ENCODE assay signal across 8 cellular contexts in the genomic region with DNA sequence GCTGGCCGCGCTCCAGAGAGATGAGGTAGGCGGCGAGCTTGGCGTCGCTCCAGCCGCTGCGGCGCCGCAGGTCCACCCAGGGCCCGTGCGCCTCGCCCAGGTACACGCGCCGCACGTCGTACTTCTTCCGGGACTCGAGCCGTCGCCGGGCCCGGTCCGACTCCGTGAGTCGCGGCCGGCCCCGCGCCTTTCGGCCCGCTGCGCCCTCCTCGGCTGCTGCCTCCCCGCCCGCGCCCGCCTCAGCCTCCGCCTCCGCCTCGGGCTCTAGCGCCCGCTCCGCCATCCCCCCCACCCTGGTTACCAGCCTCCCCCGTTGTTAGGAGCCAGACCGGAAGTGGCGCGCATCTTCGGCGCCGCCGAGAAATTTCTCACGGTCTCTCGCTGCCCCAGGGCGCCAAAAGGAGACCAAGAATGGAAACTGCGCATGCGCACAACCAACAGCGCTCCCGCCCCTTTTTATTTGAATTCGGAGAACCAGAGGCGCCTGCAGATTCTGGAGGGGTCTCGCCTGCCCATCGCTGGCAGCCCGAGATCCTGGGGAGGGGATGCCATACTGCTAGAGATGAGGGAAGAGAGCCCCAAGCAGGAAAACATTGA. TPM values are rescaled to one million over a fixed set of nuclear protein-coding genes. Genes with fewer than 3 reads are reported as not detected.
DNase-seq lines count a peak whose midpoint lies in the region; ATAC-seq and TF ChIP-seq lines count a peak whose summit lies in the region.

A gene with protein sequence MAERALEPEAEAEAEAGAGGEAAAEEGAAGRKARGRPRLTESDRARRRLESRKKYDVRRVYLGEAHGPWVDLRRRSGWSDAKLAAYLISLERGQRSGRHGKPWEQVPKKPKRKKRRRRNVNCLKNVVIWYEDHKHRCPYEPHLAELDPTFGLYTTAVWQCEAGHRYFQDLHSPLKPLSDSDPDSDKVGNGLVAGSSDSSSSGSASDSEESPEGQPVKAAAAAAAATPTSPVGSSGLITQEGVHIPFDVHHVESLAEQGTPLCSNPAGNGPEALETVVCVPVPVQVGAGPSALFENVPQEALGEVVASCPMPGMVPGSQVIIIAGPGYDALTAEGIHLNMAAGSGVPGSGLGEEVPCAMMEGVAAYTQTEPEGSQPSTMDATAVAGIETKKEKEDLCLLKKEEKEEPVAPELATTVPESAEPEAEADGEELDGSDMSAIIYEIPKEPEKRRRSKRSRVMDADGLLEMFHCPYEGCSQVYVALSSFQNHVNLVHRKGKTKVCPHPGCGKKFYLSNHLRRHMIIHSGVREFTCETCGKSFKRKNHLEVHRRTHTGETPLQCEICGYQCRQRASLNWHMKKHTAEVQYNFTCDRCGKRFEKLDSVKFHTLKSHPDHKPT (minus strand): TSS at position 336 of the 597 bp plus-strand sequence. CDS start 53 bp downstream, at position 283.

- peak; percentile 61 for ATAC-seq in HG03175 (IDR thresholded peaks at IDR 0.05; ENCODE audit: unreplicated experiment)
- ATAC-seq in activated B cell treated with CpG ODN at 0.5 μM for 24 hours (ENCODE audit: low read depth) = peak; percentile 49

- peak; percentile 57 for TF ChIP-seq POLR2A in GM18951 (IDR thresholded peaks at IDR 0.05; ENCODE audit: extremely low read depth, insufficient read depth, insufficient read length)

- POLR2A ChIA-PET in activated B cell treated with CpG ODN at 0.5 μM for 24 hours (lab: Charles Lee) = interaction anchor here (0.6 to 2.1 kb wide), 5 partner anchors 23 to 130 kb away, joined by 3 to 8 read pairs (median 4); a partner anchor contains a TSS

- peaks cover 18% of the 10 kb centered on the region for H3K4me1 Mint-ChIP-seq in activated B cell treated with CpG ODN at 0.5 μM for 24 hours

- H3K4me3 Mint-ChIP-seq in activated B cell treated with CpG ODN at 0.5 μM for 24 hours = peak within 1 kb of the TSS; percentile 92

- peaks cover 16% of the 10 kb centered on the region for H3K36me3 Mint-ChIP-seq in activated B cell treated with CpG ODN at 0.5 μM for 24 hours (ENCODE audit: low read depth)

- intact Hi-C loops in activated B cell treated with CpG ODN at 0.5 μM for 24 hours (cut with micrococcal nuclease) = loop anchor here (1.0 to 2.0 kb wide), 10 partner anchors 23 to 635 kb away; a partner anchor contains a TSS

- H3K9me3 Mint-ChIP-seq in activated B cell treated with CpG ODN at 0.5 μM for 24 hours = no peaks in the 10 kb centered on the region

- TF ChIP-seq CTCF in activated B cell treated with CpG ODN at 0.5 μM for 24 hours (IDR thresholded peaks at IDR 0.05) = no peak
- no peak for TF ChIP-seq CTCF in cardiac fibroblast (IDR thresholded peaks at IDR 0.05; ENCODE audit: low read depth, low read length)

- peak within 1 kb of the TSS; percentile 46 to 70 for H3K4me3 ChIP-seq in cardiac fibroblast (replicated peaks in 1 of 2; ENCODE audit: low read depth in 2 of 2, low read length in 2 of 2)

- in situ Hi-C loops in GM18951 (cut with MboI; ENCODE audit: low sequenced_read_pairs, unreplicated experiment) = no loop called here

- DNase-seq in AG08396 (ENCODE audit: low spot score) = peak; percentile 99
- DNase-seq in NCI-H226 = peak; percentile 80
- DNase-seq in activated B cell treated with CpG ODN at 0.5 μM for 24 hours = peak; percentile 91
- DNase-seq in cardiac fibroblast (ENCODE audit: low read depth in 2 of 2) = peak; percentile 96
- peak; percentile 94 for DNase-seq in islet precursor cell
- peak; percentile 92 for DNase-seq in stimulated activated CD4-positive, alpha-beta T cell treated with anti-CD3 and anti-CD28 coated beads, Interleukin-12 subunit alpha, Interleukin-12 subunit beta, amount 100 ng/mL, for 4 hours

- H3K27me3 Mint-ChIP-seq in activated B cell treated with CpG ODN at 0.5 μM for 24 hours = no peaks in the 10 kb centered on the region

- CTCF ChIA-PET in activated B cell treated with CpG ODN at 0.5 μM for 24 hours (lab: Charles Lee) = interaction anchor here (0.6 kb wide), 1 partner anchor 23 kb away, joined by 3 read pairs; no protein-coding TSS in a partner anchor

- peak within 1 kb of the TSS; percentile 95 for H3K27ac Mint-ChIP-seq in activated B cell treated with CpG ODN at 0.5 μM for 24 hours

RNA-seq across cellular contexts. Expression of the gene that starts here (rescaled TPM):
- 10.3 and 14.1 TPM in 2 replicates for total RNA-seq in activated B cell treated with CpG ODN at 0.5 μM for 24 hours

Comparison
In these comparisons a context has a peak if more than half of its experiments do, and no peak if none do; other contexts are left out.
1. Peak in every context shown above with its lines: DNase-seq, ATAC-seq and H3K4me3 ChIP-seq.